Comparison of ENCODE assay signal across 36 cellular contexts in genomic region chr1:69086148-69086547, GRCh38.
"Had no signal": no experiment of that assay in that cellular context is flagged by ENCODE, and none has a peak within 500 bp of the region (broad histone marks: within the 10 kb centered on the region; RNA-seq: fewer than 3 reads in every experiment).

No MANE protein-coding gene starts in this region.

- H3K36me3 Mint-ChIP-seq: activated naive CD4-positive, alpha-beta T cell treated with anti-CD3 and anti-CD28 coated beads, Interleukin-2, amount 10 ng/mL, durations not matched to agents 7 days and 5 days; activated naive CD4-positive, alpha-beta T cell treated with anti-CD3 and anti-CD28 coated beads, Interleukin-2, amount 50 U/mL, for 24 hours; activated naive CD4-positive, alpha-beta T cell treated with anti-CD3 and anti-CD28 coated beads, Interleukin-2, amount 50 U/mL, for 72 hours; activated naive CD8-positive, alpha-beta T cell; activated naive CD8-positive, alpha-beta T cell treated with anti-CD3 and anti-CD28 coated beads for 36 hours; activated naive CD8-positive, alpha-beta T cell treated with anti-CD3 and anti-CD28 coated beads, Interleukin-2, amount 10 ng/mL, durations not matched to agents 7 days and 5 days; brain had no signal

- H3K4me3 ChIP-seq: adrenal gland, ascending aorta, body of pancreas, breast epithelium, cardiac muscle cell, colonic mucosa had no signal

- H3K27ac ChIP-seq: adrenal gland, ascending aorta, body of pancreas, brain microvascular endothelial cell, breast epithelium, cardiac muscle cell, colonic mucosa had no signal

- H3K4me1 ChIP-seq: adrenal gland, body of pancreas, breast epithelium, colonic mucosa had no signal

- DNase-seq: activated effector memory CD4-positive, alpha-beta T cell treated with anti-CD3 and anti-CD28 coated beads, Interleukin-2, amount 50 U/mL, for 16 hours; activated effector memory CD4-positive, alpha-beta T cell treated with Interleukin-2 at 50 U/mL for 16 hours; activated gamma-delta T cell; activated gamma-delta T cell treated with Interleukin-2 at 50 U/mL for 16 hours; activated naive CD4-positive, alpha-beta T cell; activated naive CD4-positive, alpha-beta T cell treated with anti-CD3 and anti-CD28 coated beads for 36 hours; activated naive CD4-positive, alpha-beta T cell treated with anti-CD3 and anti-CD28 coated beads, Interleukin-2, amount 10 ng/mL, durations not matched to agents 7 days and 5 days; activated naive CD4-positive, alpha-beta T cell treated with anti-CD3 and anti-CD28 coated beads, Interleukin-2, amount 50 U/mL, for 16 hours; activated naive CD4-positive, alpha-beta T cell treated with Interleukin-2 at 50 U/mL for 16 hours; activated naive CD8-positive, alpha-beta T cell treated with anti-CD3 and anti-CD28 coated beads for 36 hours; activated naive CD8-positive, alpha-beta T cell treated with anti-CD3 and anti-CD28 coated beads, Interleukin-2, amount 10 ng/mL, durations not matched to agents 7 days and 5 days; activated naive CD8-positive, alpha-beta T cell treated with anti-CD3 and anti-CD28 coated beads, Interleukin-2, amount 50 U/mL, for 24 hours; activated T-cell treated with anti-CD3 and anti-CD28 coated beads, Interleukin-2, amount 50 U/mL, for 4 hours; activated T-cell treated with anti-CD3 and anti-CD28 coated beads, Interleukin-2, amount 50 U/mL, for 48 hours; adrenal gland; amniotic stem cell; amygdala; anterior cingulate cortex; aorta; body of pancreas; brain microvascular endothelial cell; caudate nucleus; central memory CD4-positive, alpha-beta T cell; cerebellar nuclear complex; colonic mucosa had no signal

- H3K27me3 ChIP-seq: adrenal gland, ascending aorta, body of pancreas, brain microvascular endothelial cell, breast epithelium, cardiac muscle cell, colonic mucosa had no signal

- H3K9me3 ChIP-seq: adrenal gland, colonic mucosa had no signal

- H3K27ac Mint-ChIP-seq: activated naive CD4-positive, alpha-beta T cell treated with anti-CD3 and anti-CD28 coated beads for 36 hours; activated naive CD4-positive, alpha-beta T cell treated with anti-CD3 and anti-CD28 coated beads, Interleukin-2, amount 10 ng/mL, durations not matched to agents 7 days and 5 days; activated naive CD4-positive, alpha-beta T cell treated with anti-CD3 and anti-CD28 coated beads, Interleukin-2, amount 50 U/mL, for 24 hours; activated naive CD4-positive, alpha-beta T cell treated with anti-CD3 and anti-CD28 coated beads, Interleukin-2, amount 50 U/mL, for 72 hours; activated naive CD8-positive, alpha-beta T cell; activated naive CD8-positive, alpha-beta T cell treated with anti-CD3 and anti-CD28 coated beads for 36 hours; activated naive CD8-positive, alpha-beta T cell treated with anti-CD3 and anti-CD28 coated beads, Interleukin-2, amount 10 ng/mL, durations not matched to agents 7 days and 5 days; activated naive CD8-positive, alpha-beta T cell treated with anti-CD3 and anti-CD28 coated beads, Interleukin-2, amount 50 U/mL, for 24 hours; activated T-helper 1 cell treated with anti-CD3 and anti-CD28 coated beads, Interleukin-12 subunit alpha, Interleukin-12 subunit beta, Interleukin-2, Interleukin-4 antibody, amounts not matched to agents 30 ng/mL and 10 ng/mL and 1 ng/mL, durations not matched to agents 14 hours and 24 hours and 36 hours; activated T-helper 17 cell treated with anti-CD3 and anti-CD28 coated beads, Interleukin-2, amount 50 U/mL, for 72 hours; activated T-helper 2 cell treated with anti-CD3 and anti-CD28 coated beads, Interferon-gamma antibody, Interleukin-2, Interleukin-4, amounts not matched to agents 10 μg/mL and 5 μg/mL and 100 μg/mL, durations not matched to agents 14 hours and 24 hours and 36 hours; brain had no signal

- H3K36me3 ChIP-seq: adrenal gland, ascending aorta, brain microvascular endothelial cell, breast epithelium, cardiac muscle cell, colonic mucosa had no signal

- H3K4me3 Mint-ChIP-seq: activated naive CD4-positive, alpha-beta T cell treated with anti-CD3 and anti-CD28 coated beads for 36 hours; activated naive CD4-positive, alpha-beta T cell treated with anti-CD3 and anti-CD28 coated beads, Interleukin-2, amount 10 ng/mL, durations not matched to agents 7 days and 5 days; activated naive CD4-positive, alpha-beta T cell treated with anti-CD3 and anti-CD28 coated beads, Interleukin-2, amount 50 U/mL, for 24 hours; activated naive CD8-positive, alpha-beta T cell; activated naive CD8-positive, alpha-beta T cell treated with anti-CD3 and anti-CD28 coated beads for 36 hours; activated naive CD8-positive, alpha-beta T cell treated with anti-CD3 and anti-CD28 coated beads, Interleukin-2, amount 10 ng/mL, durations not matched to agents 7 days and 5 days; activated naive CD8-positive, alpha-beta T cell treated with anti-CD3 and anti-CD28 coated beads, Interleukin-2, amount 50 U/mL, for 24 hours; activated T-cell treated with anti-CD3 and anti-CD28 coated beads, Interleukin-2, amount 50 U/mL, for 4 hours; activated T-helper 1 cell treated with anti-CD3 and anti-CD28 coated beads, Interleukin-12 subunit alpha, Interleukin-12 subunit beta, Interleukin-2, Interleukin-4 antibody, amounts not matched to agents 30 ng/mL and 10 ng/mL and 1 ng/mL, durations not matched to agents 14 hours and 24 hours and 36 hours; activated T-helper 17 cell treated with anti-CD3 and anti-CD28 coated beads, Interleukin-2, amount 50 U/mL, for 72 hours; brain; central memory CD8-positive, alpha-beta T cell had no signal

- H3K27me3 Mint-ChIP-seq: activated naive CD4-positive, alpha-beta T cell treated with anti-CD3 and anti-CD28 coated beads, Interleukin-2, amount 10 ng/mL, durations not matched to agents 7 days and 5 days; activated naive CD4-positive, alpha-beta T cell treated with anti-CD3 and anti-CD28 coated beads, Interleukin-2, amount 50 U/mL, for 24 hours; activated naive CD8-positive, alpha-beta T cell; activated naive CD8-positive, alpha-beta T cell treated with anti-CD3 and anti-CD28 coated beads for 36 hours; activated naive CD8-positive, alpha-beta T cell treated with anti-CD3 and anti-CD28 coated beads, Interleukin-2, amount 10 ng/mL, durations not matched to agents 7 days and 5 days; activated naive CD8-positive, alpha-beta T cell treated with anti-CD3 and anti-CD28 coated beads, Interleukin-2, amount 50 U/mL, for 24 hours; activated T-helper 17 cell treated with anti-CD3 and anti-CD28 coated beads, Interleukin-2, amount 50 U/mL, for 72 hours; central memory CD8-positive, alpha-beta T cell had no signal

- ATAC-seq: activated naive CD4-positive, alpha-beta T cell treated with anti-CD3 and anti-CD28 coated beads, Interleukin-2, amount 50 U/mL, for 72 hours; activated naive CD8-positive, alpha-beta T cell treated with anti-CD3 and anti-CD28 coated beads, Interleukin-2, amount 50 U/mL, for 24 hours; activated T-cell treated with anti-CD3 and anti-CD28 coated beads, Interleukin-2, amount 50 U/mL, for 4 hours; activated T-helper 17 cell treated with anti-CD3 and anti-CD28 coated beads, Interleukin-2, amount 50 U/mL, for 72 hours; body of pancreas had no signal

- H3K4me1 Mint-ChIP-seq: activated naive CD4-positive, alpha-beta T cell treated with anti-CD3 and anti-CD28 coated beads, Interleukin-2, amount 10 ng/mL, durations not matched to agents 7 days and 5 days; activated naive CD4-positive, alpha-beta T cell treated with anti-CD3 and anti-CD28 coated beads, Interleukin-2, amount 50 U/mL, for 24 hours; activated naive CD8-positive, alpha-beta T cell treated with anti-CD3 and anti-CD28 coated beads for 36 hours; activated naive CD8-positive, alpha-beta T cell treated with anti-CD3 and anti-CD28 coated beads, Interleukin-2, amount 10 ng/mL, durations not matched to agents 7 days and 5 days; activated naive CD8-positive, alpha-beta T cell treated with anti-CD3 and anti-CD28 coated beads, Interleukin-2, amount 50 U/mL, for 24 hours; activated T-helper 17 cell treated with anti-CD3 and anti-CD28 coated beads, Interleukin-2, amount 50 U/mL, for 72 hours; central memory CD8-positive, alpha-beta T cell had no signal
